Comparison of ENCODE assay signal across 14 cellular contexts in the genomic region with DNA sequence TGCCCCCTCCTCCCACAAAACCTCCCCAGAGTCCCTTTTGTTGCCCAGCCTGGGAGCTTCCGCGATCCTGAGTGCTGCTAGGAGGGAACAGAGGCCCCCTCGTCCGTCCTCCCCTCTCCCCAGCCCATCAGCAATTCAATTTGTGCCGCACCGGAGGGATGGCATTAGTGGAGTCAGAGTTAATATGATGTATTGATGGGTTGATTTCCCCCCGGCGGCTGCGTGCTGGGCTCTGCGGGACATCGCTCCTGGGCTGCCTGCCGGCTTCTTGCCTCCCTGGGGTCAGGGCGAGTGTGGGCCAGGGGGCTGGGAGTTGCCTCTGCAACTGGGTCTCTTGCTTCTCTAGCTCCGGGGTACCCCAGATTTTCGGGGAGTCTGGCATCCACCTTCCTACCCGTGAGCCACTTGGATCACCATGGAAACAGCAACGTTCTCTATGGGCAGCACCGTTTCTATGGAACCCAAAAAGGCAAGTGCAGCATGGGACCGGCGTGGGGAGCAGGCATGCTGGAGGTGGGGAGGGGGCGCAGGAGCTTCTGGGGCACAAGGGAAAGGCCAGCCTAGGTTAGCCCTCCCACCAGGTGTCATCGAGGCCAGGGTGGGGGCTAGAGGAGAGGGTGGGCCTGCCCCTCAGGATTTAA. TPM values are rescaled to one million over a fixed set of nuclear protein-coding genes. Genes with fewer than 3 reads are reported as not detected.
"Had no signal": no experiment of that assay in that cellular context is flagged by ENCODE, and none has a peak within 500 bp of the region (broad histone marks: within the 10 kb centered on the region; RNA-seq: fewer than 3 reads in every experiment).

No MANE protein-coding gene starts in this region.

- H3K36me3 Mint-ChIP-seq: naive thymus-derived CD4-positive, alpha-beta T cell had no signal

- H3K9me3 Mint-ChIP-seq: activated CD4-positive, alpha-beta T cell treated with anti-CD3 and anti-CD28 coated beads, Interleukin-2, amount 10 ng/mL, durations not matched to agents 24 days and 14 days; naive thymus-derived CD4-positive, alpha-beta T cell had no signal

- H3K27ac Mint-ChIP-seq: activated CD4-positive, alpha-beta T cell treated with anti-CD3 and anti-CD28 coated beads, Interleukin-2, amount 10 ng/mL, durations not matched to agents 24 days and 14 days; naive thymus-derived CD4-positive, alpha-beta T cell had no signal

- H3K27me3 ChIP-seq: gastroesophageal sphincter, right atrium auricular region had no signal

- H3K36me3 ChIP-seq: right atrium auricular region had no signal

- H3K9me3 ChIP-seq: gastroesophageal sphincter, right atrium auricular region had no signal

- H3K4me3 ChIP-seq: gastroesophageal sphincter, right atrium auricular region, skin epidermis had no signal

- DNase-seq: activated CD4-positive, alpha-beta T cell treated with anti-CD3 and anti-CD28 coated beads, Interleukin-2, amount 10 ng/mL, durations not matched to agents 24 days and 14 days; activated CD4-positive, CD25-positive, alpha-beta regulatory T cell; activated naive CD4-positive, alpha-beta T cell; islet precursor cell; naive thymus-derived CD4-positive, alpha-beta T cell; occipital lobe; stimulated activated CD4-positive, alpha-beta T cell treated with anti-CD3 and anti-CD28 coated beads, Interleukin-15, amount 100 ng/mL, for 24 hours; stimulated activated CD4-positive, alpha-beta T cell treated with anti-CD3 and anti-CD28 coated beads, Interleukin-4, amount 100 ng/mL, for 24 hours; stimulated activated naive CD4-positive, alpha-beta T cell; trophoblast cell had no signal

- H3K27ac ChIP-seq: right atrium auricular region had no signal

- FAIRE-seq: endometrium had no signal

- H3K4me3 Mint-ChIP-seq: activated CD4-positive, alpha-beta T cell treated with anti-CD3 and anti-CD28 coated beads, Interleukin-2, amount 10 ng/mL, durations not matched to agents 24 days and 14 days; naive thymus-derived CD4-positive, alpha-beta T cell had no signal

- ATAC-seq: gastroesophageal sphincter; naive thymus-derived CD4-positive, alpha-beta T cell had no signal

RNA-seq across cellular contexts. Expression of a gene that starts 42.9 kb away (rescaled TPM):
- total RNA-seq: activated CD4-positive, alpha-beta T cell treated with anti-CD3 and anti-CD28 coated beads, Interleukin-2, amount 10 ng/mL, durations not matched to agents 24 days and 14 days had no signal
- polyA plus RNA-seq: naive thymus-derived CD4-positive, alpha-beta T cell had no signal
